26 cellular contexts compared by ENCODE assay signal in the genomic region with DNA sequence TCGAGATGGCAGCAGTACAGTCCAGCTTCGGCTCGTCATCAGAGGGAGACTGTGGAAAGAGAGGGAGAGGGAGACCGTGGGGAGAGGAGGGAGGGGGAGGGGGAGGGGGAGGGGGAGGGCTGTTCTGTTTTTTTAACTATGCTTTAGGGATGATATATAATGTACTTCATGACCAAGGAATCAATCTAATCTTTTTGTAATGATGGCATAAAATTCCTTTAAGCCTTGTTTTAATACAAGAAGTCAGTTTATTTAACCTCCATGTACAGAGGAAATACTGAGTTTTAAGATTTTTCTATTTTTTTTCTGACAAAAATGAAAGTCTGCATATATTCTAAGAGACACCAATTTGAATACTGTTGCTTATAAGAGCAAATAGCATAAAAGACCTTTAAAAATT. TPM values are rescaled to one million over a fixed set of nuclear protein-coding genes. Genes with fewer than 3 reads are reported as not detected.
DNase-seq lines count a peak whose midpoint lies in the region; ATAC-seq and TF ChIP-seq lines count a peak whose summit lies in the region.
"Had no signal": no experiment of that assay in that cellular context is flagged by ENCODE, and none has a peak within 500 bp of the region (broad histone marks: within the 10 kb centered on the region; RNA-seq: fewer than 3 reads in every experiment).

No MANE protein-coding gene starts in this region.

- TF ChIP-seq CTCF in adrenal gland (IDR thresholded peaks at IDR 0.05) (no peak), endodermal cell (conservative IDR thresholded peaks at IDR 0.05) (no peak), progenitor cell of endocrine pancreas (IDR thresholded peaks at IDR 0.05; ENCODE audit: unreplicated experiment) (no peak)

- H3K36me3 Mint-ChIP-seq in endodermal cell (ENCODE audit: low read depth) (peaks cover 55% of the 10 kb centered on the region), progenitor cell of endocrine pancreas (ENCODE audit: insufficient read depth) (peaks cover 54% of the 10 kb centered on the region)

- H3K27me3 Mint-ChIP-seq in endodermal cell (ENCODE audit: insufficient read depth), result no peaks in the 10 kb centered on the region
- H3K27me3 Mint-ChIP-seq in progenitor cell of endocrine pancreas, result no peaks in the 10 kb centered on the region
- H3K27me3 Mint-ChIP-seq: CD4-positive, alpha-beta memory T cell; CD4-positive, CD25-positive, alpha-beta regulatory T cell; CD8-positive, alpha-beta memory T cell had no signal

- no peak for DNase-seq in SK-N-MC (ENCODE audit: low read depth, low spot score)
- DNase-seq in adrenal gland, result no peak
- no peak for DNase-seq in endodermal cell
- DNase-seq in progenitor cell of endocrine pancreas (ENCODE audit: low spot score, unreplicated experiment), result no peak
- DNase-seq in HCEC 1CT, result no peak
- DNase-seq in activated CD8-positive, alpha-beta memory T cell treated with anti-CD3 and anti-CD28 coated beads for 24 hours, result no peak
- no peak for DNase-seq in activated gamma-delta T cell treated with Interleukin-2 at 50 U/mL for 16 hours
- DNase-seq: 8988T; ACHN; BE2C; C1 segment of cervical spinal cord; CD4-positive, alpha-beta memory T cell; CD4-positive, CD25-positive, alpha-beta regulatory T cell; CD8-positive, alpha-beta memory T cell; COR-L47; DMS 273 treated with DMSO at 0.1 percent for 48 hours; DMS153; DMS53; DMS79; DND-41; EL; GDM1 had no signal

- H3K27me3 ChIP-seq in adrenal gland (no peaks in the 10 kb centered on the region), endodermal cell (ENCODE audit: control insufficient read depth, insufficient read depth, low read length, poor library complexity, severe bottlenecking) (no peaks in the 10 kb centered on the region)
- H3K27me3 ChIP-seq: BE2C, BLaER1 had no signal

- peaks cover 21% of the 10 kb centered on the region for H3K4me1 Mint-ChIP-seq in endodermal cell
- peaks cover 11% of the 10 kb centered on the region for H3K4me1 Mint-ChIP-seq in progenitor cell of endocrine pancreas (ENCODE audit: low read depth)
- H3K4me1 Mint-ChIP-seq: CD14-positive monocyte had no signal

- H3K9me3 ChIP-seq in SK-N-MC (ENCODE audit: low read depth, low read length), result no peaks in the 10 kb centered on the region
- H3K9me3 ChIP-seq in adrenal gland (replicated peaks in 1 of 3), result peaks cover 0 to 2% (median 0%) of the 10 kb centered on the region in 3 donors
- peaks cover 55% of the 10 kb centered on the region for H3K9me3 ChIP-seq in endodermal cell (ENCODE audit: control insufficient read depth, low read length)
- H3K9me3 ChIP-seq: BE2C had no signal

- H3K36me3 ChIP-seq in SK-N-MC (ENCODE audit: insufficient read depth, low read length) (peaks cover 54% of the 10 kb centered on the region), adrenal gland (replicated peaks in 1 of 2) (no peaks in the 10 kb centered on the region), endodermal cell (ENCODE audit: control insufficient read depth, insufficient read depth, low read length) (peaks cover 65% of the 10 kb centered on the region)

- 56 to 100% (median 64%) methylated on average over 1 to 4 of the region's 4 CpGs for WGBS in adrenal gland, 4 donors
- WGBS in endodermal cell (ENCODE audit: insufficient coverage in 1 of 2, insufficient read length in 1 of 2), 2 experiments, result no CpG with 5 or more reads among the region's 4 CpGs

- H3K27ac Mint-ChIP-seq in endodermal cell (no peak overlapping the region), progenitor cell of endocrine pancreas (peak overlapping the region; percentile 81)
- H3K27ac Mint-ChIP-seq: CD8-positive, alpha-beta memory T cell had no signal

- TF ChIP-seq POLR2A in adrenal gland (IDR thresholded peaks at IDR 0.05), result no peak

- H3K4me1 ChIP-seq in adrenal gland (replicated peaks in 1 of 2) (peaks cover 4 to 11% of the 10 kb centered on the region in 2 donors), endodermal cell (ENCODE audit: control insufficient read depth, insufficient read depth, low read length) (peaks cover 13% of the 10 kb centered on the region)
- H3K4me1 ChIP-seq: BE2C, BLaER1 had no signal

- no peak for ATAC-seq in GM21528 (IDR thresholded peaks at IDR 0.05; ENCODE audit: low FRiP score, unreplicated experiment)
- ATAC-seq: GM12878 had no signal

- H3K4me3 ChIP-seq in SK-N-MC, result no peak overlapping the region
- no peak overlapping the region for H3K4me3 ChIP-seq in adrenal gland
- H3K4me3 ChIP-seq in endodermal cell (ENCODE audit: low read length), result peak overlapping the region; percentile 5
- H3K4me3 ChIP-seq: BLaER1, GM12878 had no signal

- H3K9me3 Mint-ChIP-seq in endodermal cell (peaks cover 54% of the 10 kb centered on the region), progenitor cell of endocrine pancreas (ENCODE audit: low read depth) (peaks cover 26% of the 10 kb centered on the region)

- 0 out of 2 replicates have a peak overlapping the region, but pooled peaks have one; percentile 14 for H3K27ac ChIP-seq in SK-N-MC
- peak overlapping the region in 3 of 5 donors; percentile 7 to 26 (median 11) for H3K27ac ChIP-seq in adrenal gland
- no peak overlapping the region for H3K27ac ChIP-seq in endodermal cell (ENCODE audit: low read depth, low read length)
- H3K27ac ChIP-seq: BLaER1 had no signal

- intact Hi-C loops in adrenal gland (cut with DNase I), result no loop called here

- H3K4me3 Mint-ChIP-seq in endodermal cell, result no peak overlapping the region
- H3K4me3 Mint-ChIP-seq in progenitor cell of endocrine pancreas (ENCODE audit: low read depth), result no peak overlapping the region
- H3K4me3 Mint-ChIP-seq: CD14-positive monocyte; CD4-positive, alpha-beta memory T cell; CD4-positive, CD25-positive, alpha-beta regulatory T cell; CD8-positive, alpha-beta memory T cell had no signal

- H3K9ac ChIP-seq in SK-N-MC (ENCODE audit: insufficient read length), result no peak overlapping the region
- no peak overlapping the region for H3K9ac ChIP-seq in endodermal cell (ENCODE audit: extremely low read depth, low read length, poor library complexity, severe bottlenecking)
- H3K9ac ChIP-seq: BLaER1 had no signal

RNA-seq across cellular contexts. Expression of a gene that starts 41.9 kb away (rescaled TPM):
- total RNA-seq in adrenal gland (10 to 100 TPM in 7 of 8 donors, 1 to 10 TPM in 1; 6.2 to 26.5 (median 16.2) TPM), endodermal cell (10 to 100 TPM; 47.7 to 52.0 TPM), progenitor cell of endocrine pancreas (91.2 and 91.8 TPM in 2 replicates)
- 10 to 100 TPM; 20.8 to 33.1 (median 29.8) TPM for polyA plus RNA-seq in adrenal gland
- 56.8 TPM for polyA plus RNA-seq in endodermal cell (2013, experiment 1 of 2)
- 46.0 TPM for polyA plus RNA-seq in endodermal cell (2013, experiment 2 of 2)
